ENCODE assay signal across 20 cellular contexts in the genomic region with DNA sequence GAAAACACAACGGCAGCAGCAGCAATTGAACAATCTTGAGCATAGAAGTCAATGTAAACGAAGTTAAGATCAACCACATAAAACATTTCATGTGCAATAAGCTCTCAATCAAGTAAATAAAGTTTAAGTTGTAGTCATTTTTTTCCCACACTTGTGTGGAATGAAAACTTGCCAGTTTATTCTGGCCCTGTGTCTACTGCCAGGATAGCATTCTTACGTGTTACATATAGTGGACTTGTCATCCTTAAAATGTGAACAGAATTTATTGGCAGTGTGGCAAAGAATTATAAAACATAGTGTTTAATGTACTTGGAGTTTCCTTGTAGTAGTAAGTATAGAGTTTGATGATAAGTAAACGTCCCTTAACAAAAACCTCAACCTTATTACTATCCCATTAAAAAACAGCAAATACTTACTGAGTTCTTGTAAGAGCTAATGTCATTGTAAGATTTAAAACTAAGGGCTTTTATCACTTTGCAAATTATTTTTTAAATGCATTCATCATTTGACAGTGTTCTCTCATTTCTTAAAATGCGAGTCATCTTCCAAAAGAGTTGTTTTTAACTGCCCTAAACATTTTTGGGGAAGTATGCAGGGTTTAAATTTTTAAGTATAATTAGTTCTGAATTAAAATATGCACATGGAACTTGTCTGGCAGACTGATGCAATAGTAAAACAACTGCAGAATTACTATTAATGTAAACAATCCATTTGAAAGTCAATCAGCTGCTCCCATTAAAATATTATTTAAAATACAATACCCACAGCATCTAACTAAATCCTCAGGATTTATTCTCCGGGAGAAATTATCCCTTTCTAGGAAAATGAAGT. TPM values are rescaled to one million over a fixed set of nuclear protein-coding genes. Genes with fewer than 3 reads are reported as not detected.
DNase-seq lines count a peak whose midpoint lies in the region; ATAC-seq and TF ChIP-seq lines count a peak whose summit lies in the region.
"Had no signal": no experiment of that assay in that cellular context is flagged by ENCODE, and none has a peak within 500 bp of the region (broad histone marks: within the 10 kb centered on the region; RNA-seq: fewer than 3 reads in every experiment).

No MANE protein-coding gene starts in this region.

- peaks cover 51% of the 10 kb centered on the region for H3K36me3 ChIP-seq in Panc1 (ENCODE audit: control insufficient read depth, insufficient read depth, low read length)

- peaks cover 69% of the 10 kb centered on the region for H3K36me3 Mint-ChIP-seq in activated CD4-positive, alpha-beta memory T cell treated with anti-CD3 and anti-CD28 coated beads for 36 hours
- peaks cover 90% of the 10 kb centered on the region for H3K36me3 Mint-ChIP-seq in activated CD4-positive, alpha-beta memory T cell treated with anti-CD3 and anti-CD28 coated beads, Interleukin-2, amount 10 ng/mL, durations not matched to agents 7 days and 5 days (ENCODE audit: low read depth)

- ATAC-seq in Panc1 = no peak
- ATAC-seq: A549; activated CD4-positive, alpha-beta T cell treated with anti-CD3 and anti-CD28 coated beads for 36 hours; left cardiac atrium had no signal

- no peaks in the 10 kb centered on the region for H3K9me3 Mint-ChIP-seq in activated CD4-positive, alpha-beta memory T cell treated with anti-CD3 and anti-CD28 coated beads for 36 hours
- H3K9me3 Mint-ChIP-seq in activated CD4-positive, alpha-beta memory T cell treated with anti-CD3 and anti-CD28 coated beads, Interleukin-2, amount 10 ng/mL, durations not matched to agents 7 days and 5 days = no peaks in the 10 kb centered on the region
- H3K9me3 Mint-ChIP-seq: CD4-positive, alpha-beta T cell; mesothelial cell of epicardium had no signal

- peak overlapping the region; percentile 53; the same call in 1 of the 2 replicates for H3K27ac ChIP-seq in Panc1 (ENCODE audit: low read length)
- H3K27ac ChIP-seq: A549 had no signal

- no peak overlapping the region for H3K4me3 Mint-ChIP-seq in activated CD4-positive, alpha-beta memory T cell treated with anti-CD3 and anti-CD28 coated beads for 36 hours
- H3K4me3 Mint-ChIP-seq in activated CD4-positive, alpha-beta memory T cell treated with anti-CD3 and anti-CD28 coated beads, Interleukin-2, amount 10 ng/mL, durations not matched to agents 7 days and 5 days = no peak overlapping the region
- H3K4me3 Mint-ChIP-seq: activated CD4-positive, alpha-beta T cell treated with anti-CD3 and anti-CD28 coated beads for 36 hours; CD4-positive, alpha-beta T cell; mesothelial cell of epicardium had no signal

- no peaks in the 10 kb centered on the region for H3K9me3 ChIP-seq in Panc1 (ENCODE audit: control insufficient read depth, insufficient read depth, low read depth, low read length)
- H3K9me3 ChIP-seq: A549, tibial artery had no signal

- intact Hi-C loops in activated CD4-positive, alpha-beta memory T cell treated with anti-CD3 and anti-CD28 coated beads for 36 hours (cut with micrococcal nuclease) = no loop called here
- intact Hi-C loops in Panc1 (cut with micrococcal nuclease; ENCODE audit: unreplicated experiment) = no loop called here

- TF ChIP-seq CTCF in Panc1 (IDR thresholded peaks at IDR 0.05) = no peak
- no peak for TF ChIP-seq CTCF in fibroblast of villous mesenchyme (IDR thresholded peaks at IDR 0.05; ENCODE audit: insufficient read depth, low read depth, low read length)

- in situ Hi-C loops in Panc1 (cut with HindIII; ENCODE audit: low pct_unique_long_range_greater_than_20kb, low sequenced_read_pairs) = no loop called here

- no peak for DNase-seq in activated CD4-positive, alpha-beta memory T cell treated with anti-CD3 and anti-CD28 coated beads for 36 hours
- no peak for DNase-seq in activated CD4-positive, alpha-beta memory T cell treated with anti-CD3 and anti-CD28 coated beads, Interleukin-2, amount 10 ng/mL, durations not matched to agents 7 days and 5 days
- DNase-seq in EH (ENCODE audit: low read depth) (peak; percentile 66), Panc1 (ENCODE audit: low read depth, low spot score) (no peak), fibroblast of villous mesenchyme (ENCODE audit: low read depth) (peak; percentile 23), NCI-H748 (lab: John Stamatoyannopoulos, UW; ENCODE audit: unreplicated experiment) (no peak), NCI-H748 treated with DMSO at 0.1 percent for 48 hours (lab: John Stamatoyannopoulos, UW) (no peak), iPS-NIHi11 (ENCODE audit: low spot score) (no peak)
- DNase-seq: activated CD4-positive, alpha-beta T cell treated with anti-CD3 and anti-CD28 coated beads for 36 hours; activated CD8-positive, alpha-beta memory T cell treated with anti-CD3 and anti-CD28 coated beads, Interleukin-2, amount 50 U/mL, for 48 hours; activated naive CD4-positive, alpha-beta T cell treated with Interleukin-2 at 50 U/mL for 16 hours; CD4-positive, alpha-beta T cell; HCEC 1CT; left cardiac atrium; NCI-H1105; NCI-H524; T1000; tibial artery had no signal

- H3K4me1 ChIP-seq in Panc1 (ENCODE audit: control insufficient read depth, insufficient read depth, low read length) = peaks cover 53% of the 10 kb centered on the region

- BruUV-seq in Panc1 (replicated peaks; lab: Mats Ljungman, UMichigan) = TSS peak; percentile 6

- H3K4me1 Mint-ChIP-seq in activated CD4-positive, alpha-beta memory T cell treated with anti-CD3 and anti-CD28 coated beads for 36 hours (ENCODE audit: low read depth) = peaks cover 68% of the 10 kb centered on the region
- peaks cover 74% of the 10 kb centered on the region for H3K4me1 Mint-ChIP-seq in activated CD4-positive, alpha-beta memory T cell treated with anti-CD3 and anti-CD28 coated beads, Interleukin-2, amount 10 ng/mL, durations not matched to agents 7 days and 5 days

- CTCF ChIA-PET in activated CD4-positive, alpha-beta memory T cell treated with anti-CD3 and anti-CD28 coated beads for 36 hours (lab: Charles Lee) = interaction anchor here (0.8 to 1.0 kb wide), 2 partner anchors 7 to 15 kb away, joined by 3 read pairs; no protein-coding TSS in a partner anchor
- CTCF ChIA-PET in activated CD4-positive, alpha-beta memory T cell treated with anti-CD3 and anti-CD28 coated beads, Interleukin-2, amount 10 ng/mL, durations not matched to agents 7 days and 5 days (lab: Charles Lee) = interaction anchor here (1.0 to 2.1 kb wide), 3 partner anchors 18 to 198 kb away, joined by 3 to 4 read pairs (median 3); no protein-coding TSS in a partner anchor
- CTCF ChIA-PET in Panc1 (lab: Charles Lee) = no interaction called here

- no peak overlapping the region for H3K4me3 ChIP-seq in Panc1 (ENCODE audit: low read depth in 2 of 2, low read length in 2 of 2)
- no peak overlapping the region for H3K4me3 ChIP-seq in fibroblast of villous mesenchyme (ENCODE audit: low read depth, low read length)
- H3K4me3 ChIP-seq: A549, tibial artery had no signal

- no peaks in the 10 kb centered on the region for H3K27me3 Mint-ChIP-seq in activated CD4-positive, alpha-beta memory T cell treated with anti-CD3 and anti-CD28 coated beads for 36 hours
- H3K27me3 Mint-ChIP-seq in activated CD4-positive, alpha-beta memory T cell treated with anti-CD3 and anti-CD28 coated beads, Interleukin-2, amount 10 ng/mL, durations not matched to agents 7 days and 5 days = no peaks in the 10 kb centered on the region
- H3K27me3 Mint-ChIP-seq: activated CD4-positive, alpha-beta T cell treated with anti-CD3 and anti-CD28 coated beads for 36 hours; CD4-positive, alpha-beta T cell had no signal

- H3K27ac Mint-ChIP-seq in activated CD4-positive, alpha-beta memory T cell treated with anti-CD3 and anti-CD28 coated beads for 36 hours = peak overlapping the region; percentile 18
- H3K27ac Mint-ChIP-seq in activated CD4-positive, alpha-beta memory T cell treated with anti-CD3 and anti-CD28 coated beads, Interleukin-2, amount 10 ng/mL, durations not matched to agents 7 days and 5 days = no peak overlapping the region

- POLR2A ChIA-PET in activated CD4-positive, alpha-beta memory T cell treated with anti-CD3 and anti-CD28 coated beads for 36 hours (lab: Charles Lee) = interaction anchor here (1.2 to 2.6 kb wide), 4 partner anchors 8 to 199 kb away, joined by 5 to 19 read pairs (median 7); a partner anchor contains a TSS
- POLR2A ChIA-PET in activated CD4-positive, alpha-beta memory T cell treated with anti-CD3 and anti-CD28 coated beads, Interleukin-2, amount 10 ng/mL, durations not matched to agents 7 days and 5 days (lab: Charles Lee) = interaction anchor here (2.1 to 16.7 kb wide), 3 partner anchors 7 to 13 kb away, joined by 9 to 925 read pairs (median 9); a partner anchor contains a TSS
- POLR2A ChIA-PET in Panc1 (lab: Charles Lee) = no interaction called here

- H3K27me3 ChIP-seq in Panc1 (ENCODE audit: control insufficient read depth, insufficient read depth, low read length) = no peaks in the 10 kb centered on the region
- H3K27me3 ChIP-seq: tibial artery had no signal

RNA-seq across cellular contexts. Expression of a gene that starts 7.9 kb away (rescaled TPM):
- total RNA-seq in activated CD4-positive, alpha-beta memory T cell treated with anti-CD3 and anti-CD28 coated beads for 36 hours = 10 to 100 TPM; 23.4 to 27.8 TPM
- total RNA-seq in activated CD4-positive, alpha-beta memory T cell treated with anti-CD3 and anti-CD28 coated beads, Interleukin-2, amount 10 ng/mL, durations not matched to agents 7 days and 5 days = 10 to 100 TPM; 22.2 to 22.9 TPM
- total RNA-seq in Panc1 (2021; ENCODE audit: unreplicated experiment) = 55.0 TPM
- polyA plus RNA-seq in Panc1 (2012; ENCODE audit: insufficient read length) = 47.0 TPM
- 31.6 and 32.8 TPM in 2 replicates for total RNA-seq in fibroblast of villous mesenchyme

RNA-seq across cellular contexts. Expression of a gene that starts 21.0 kb away (rescaled TPM):
- total RNA-seq in activated CD4-positive, alpha-beta memory T cell treated with anti-CD3 and anti-CD28 coated beads for 36 hours = 100 to 1,000 TPM; 410 to 421 TPM
- 100 to 1,000 TPM; 364 to 371 TPM for total RNA-seq in activated CD4-positive, alpha-beta memory T cell treated with anti-CD3 and anti-CD28 coated beads, Interleukin-2, amount 10 ng/mL, durations not matched to agents 7 days and 5 days
- total RNA-seq in Panc1 (2021; ENCODE audit: unreplicated experiment) (361 TPM), fibroblast of villous mesenchyme (209 and 324 TPM in 2 replicates)
- polyA plus RNA-seq in Panc1 (2012; ENCODE audit: insufficient read length) = 321 TPM

Comparison
In these comparisons a context has a peak if more than half of its experiments do, and no peak if none do; other contexts are left out.
1. DNase-seq: peak in EH (single experiment) and fibroblast of villous mesenchyme (single experiment); none in activated CD4-positive, alpha-beta memory T cell treated with anti-CD3 and anti-CD28 coated beads for 36 hours (single experiment), activated CD4-positive, alpha-beta memory T cell treated with anti-CD3 and anti-CD28 coated beads, Interleukin-2, amount 10 ng/mL, durations not matched to agents 7 days and 5 days (single experiment), Panc1 (single experiment), NCI-H748 (single experiment), NCI-H748 treated with DMSO at 0.1 percent for 48 hours (single experiment) and iPS-NIHi11 (single experiment).